In the genomic region with DNA sequence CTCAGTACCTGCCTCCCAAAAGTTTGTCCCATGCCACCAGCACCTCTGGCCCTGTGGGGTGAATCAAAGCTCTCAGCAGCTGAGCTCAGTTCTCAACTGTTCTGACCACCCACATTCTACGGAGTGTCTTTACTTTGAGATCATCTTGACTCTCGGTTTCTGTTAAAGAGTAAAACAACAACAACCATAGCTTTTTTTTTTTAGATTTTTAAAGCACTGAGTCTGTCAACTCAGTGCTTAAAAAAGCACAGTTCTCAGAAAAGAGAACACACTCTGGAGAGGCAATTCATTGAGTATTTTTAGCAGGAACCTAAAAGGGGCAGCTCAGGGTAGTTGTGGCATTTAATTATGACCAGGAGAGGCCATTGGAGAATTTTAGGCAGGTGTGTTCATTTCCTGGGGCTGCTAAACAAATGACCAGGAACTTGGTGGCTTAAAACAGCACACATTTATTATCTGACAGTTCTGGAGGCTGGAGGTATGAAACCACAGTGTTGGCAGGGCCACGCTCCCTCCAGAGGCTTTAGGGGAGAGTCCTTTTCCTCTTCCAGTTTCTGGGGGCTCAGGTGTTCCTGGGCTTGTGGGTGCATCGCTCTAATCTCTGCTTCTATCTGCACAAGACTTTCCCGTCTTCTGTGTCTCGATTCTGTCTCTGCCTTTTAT, we compare ENCODE assay signal across 16 cellular contexts. TPM values are rescaled to one million over a fixed set of nuclear protein-coding genes. Genes with fewer than 3 reads are reported as not detected.
DNase-seq lines count a peak whose midpoint lies in the region; ATAC-seq and TF ChIP-seq lines count a peak whose summit lies in the region.
"Had no signal": no experiment of that assay in that cellular context is flagged by ENCODE, and none has a peak within 500 bp of the region (broad histone marks: within the 10 kb centered on the region; RNA-seq: fewer than 3 reads in every experiment).

No MANE protein-coding gene starts in this region.

- H3K36me3 ChIP-seq in naive thymus-derived CD4-positive, alpha-beta T cell (ENCODE audit: control insufficient read depth in 2 of 3, insufficient read depth in 3 of 3, low read length in 3 of 3): no peaks in the 10 kb centered on the region
- no peaks in the 10 kb centered on the region for H3K36me3 ChIP-seq in right atrium auricular region
- H3K36me3 ChIP-seq: brain microvascular endothelial cell had no signal

- H3K9me3 Mint-ChIP-seq in naive thymus-derived CD4-positive, alpha-beta T cell: peaks cover 0 to 3% (median 0%) of the 10 kb centered on the region in 11 donors
- H3K9me3 Mint-ChIP-seq: HFFc6; T-helper 2 cell treated with Interferon-gamma antibody and Interleukin-4, amounts not matched to agents 5 μg/mL and 100 μg/mL, for 36 hours had no signal

- POLR2A ChIA-PET in naive thymus-derived CD4-positive, alpha-beta T cell (lab: Charles Lee): no interaction called here

- H3K9me3 ChIP-seq in naive thymus-derived CD4-positive, alpha-beta T cell (ENCODE audit: control insufficient read depth in 2 of 3, low read length in 3 of 3): no peaks in the 10 kb centered on the region
- no peaks in the 10 kb centered on the region for H3K9me3 ChIP-seq in right atrium auricular region

- no peaks in the 10 kb centered on the region for H3K4me1 ChIP-seq in naive thymus-derived CD4-positive, alpha-beta T cell (ENCODE audit: control insufficient read depth in 2 of 2, insufficient read depth in 2 of 2, low read length in 2 of 2)
- peaks cover 0 to 6% of the 10 kb centered on the region in 2 donors for H3K4me1 ChIP-seq in right atrium auricular region

- CTCF ChIA-PET in naive thymus-derived CD4-positive, alpha-beta T cell (lab: Charles Lee): no interaction called here

- no peak overlapping the region for H3K4me3 Mint-ChIP-seq in naive thymus-derived CD4-positive, alpha-beta T cell
- H3K4me3 Mint-ChIP-seq: HFFc6; T-helper 2 cell treated with Interferon-gamma antibody and Interleukin-4, amounts not matched to agents 5 μg/mL and 100 μg/mL, for 36 hours had no signal

- H3K4me3 ChIP-seq in GM12864 (ENCODE audit: low read depth, low read length) (no peak overlapping the region), right atrium auricular region (no peak overlapping the region)
- no peak overlapping the region for H3K4me3 ChIP-seq in naive thymus-derived CD4-positive, alpha-beta T cell (ENCODE audit: low read length)

- no peaks in the 10 kb centered on the region for H3K27me3 ChIP-seq in naive thymus-derived CD4-positive, alpha-beta T cell (ENCODE audit: control insufficient read depth in 2 of 2, insufficient read depth in 2 of 2, low read length in 2 of 2)
- no peaks in the 10 kb centered on the region for H3K27me3 ChIP-seq in right atrium auricular region
- H3K27me3 ChIP-seq: brain microvascular endothelial cell had no signal

- TF ChIP-seq CTCF in GM12864 (IDR thresholded peaks at IDR 0.05; ENCODE audit: low read depth, low read length, missing control alignments) (no peak), right atrium auricular region (IDR thresholded peaks at IDR 0.05) (no peak)

- peaks cover 2 to 13% (median 9%) of the 10 kb centered on the region in 5 donors for H3K27me3 Mint-ChIP-seq in naive thymus-derived CD4-positive, alpha-beta T cell

- ATAC-seq in GM19324 (IDR thresholded peaks at IDR 0.05; ENCODE audit: low FRiP score, unreplicated experiment) (peak; percentile 65), HG02798 (IDR thresholded peaks at IDR 0.05; ENCODE audit: poor library complexity, unreplicated experiment) (peak; percentile 85), GM18520 (IDR thresholded peaks at IDR 0.05; ENCODE audit: unreplicated experiment) (no peak)
- ATAC-seq in naive thymus-derived CD4-positive, alpha-beta T cell: no peak
- ATAC-seq: esophagus mucosa had no signal

- H3K4me1 Mint-ChIP-seq in naive thymus-derived CD4-positive, alpha-beta T cell: no peaks in the 10 kb centered on the region

- intact Hi-C loops in naive thymus-derived CD4-positive, alpha-beta T cell (cut with micrococcal nuclease): no loop called here

- H3K27ac ChIP-seq in naive thymus-derived CD4-positive, alpha-beta T cell (ENCODE audit: low read depth, low read length): no peak overlapping the region
- no peak overlapping the region for H3K27ac ChIP-seq in right atrium auricular region
- H3K27ac ChIP-seq: brain microvascular endothelial cell had no signal

- H3K36me3 Mint-ChIP-seq in naive thymus-derived CD4-positive, alpha-beta T cell: peaks cover 0 to 2% (median 0%) of the 10 kb centered on the region in 5 donors

- peak; percentile 48 for DNase-seq in GM12864 (ENCODE audit: low read depth)
- DNase-seq in NCI-H69 (lab: John Stamatoyannopoulos, UW): peak; percentile 21
- DNase-seq in mucosa of gallbladder (ENCODE audit: low spot score): no peak
- DNase-seq in naive thymus-derived CD4-positive, alpha-beta T cell: no peak
- DNase-seq in right atrium auricular region (ENCODE audit: low spot score): no peak
- DNase-seq: activated CD8-positive, alpha-beta memory T cell treated with anti-CD3 and anti-CD28 coated beads, Interleukin-2, amount 50 U/mL, for 48 hours; brain microvascular endothelial cell; GDM1; HFFc6; stimulated activated CD4-positive, alpha-beta T cell treated with anti-CD3 and anti-CD28 coated beads, Interleukin-2, amount 100 ng/mL, for 24 hours had no signal

- no peak overlapping the region for H3K27ac Mint-ChIP-seq in naive thymus-derived CD4-positive, alpha-beta T cell
- H3K27ac Mint-ChIP-seq: HFFc6; T-helper 2 cell treated with Interferon-gamma antibody and Interleukin-4, amounts not matched to agents 5 μg/mL and 100 μg/mL, for 36 hours had no signal

RNA-seq across cellular contexts. Expression of gene WFIKKN2, which starts 6.7 kb away (rescaled TPM):
- 0.63 TPM for total RNA-seq in mucosa of gallbladder
- not detected for total RNA-seq in naive thymus-derived CD4-positive, alpha-beta T cell
- polyA plus RNA-seq in naive thymus-derived CD4-positive, alpha-beta T cell: not detected
- total RNA-seq in right atrium auricular region: under 1 TPM; 0.26 to 0.31 TPM
- total RNA-seq: esophagus mucosa had no signal
- polyA plus RNA-seq: keratinocyte had no signal

RNA-seq across cellular contexts. Expression of gene TOB1, which starts 37.5 kb away (rescaled TPM):
- 134 TPM for total RNA-seq in mucosa of gallbladder
- total RNA-seq in naive thymus-derived CD4-positive, alpha-beta T cell: 100 to 1,000 TPM in 4 of 5 experiments, 10 to 100 TPM in 1; 51.5 to 261 (median 131) TPM
- 10 to 100 TPM; 27.9 to 33.7 TPM for polyA plus RNA-seq in naive thymus-derived CD4-positive, alpha-beta T cell
- 10 to 100 TPM; 29.0 to 31.0 TPM for total RNA-seq in right atrium auricular region

Comparison
In these comparisons a context has a peak if more than half of its experiments do, and no peak if none do; other contexts are left out.
1. DNase-seq: peak in GM12864 (single experiment) and NCI-H69 (single experiment); none in mucosa of gallbladder (single experiment), naive thymus-derived CD4-positive, alpha-beta T cell (0 of 9) and right atrium auricular region (single experiment).
2. ATAC-seq: peak in GM19324 (single experiment) and HG02798 (single experiment); none in GM18520 (single experiment) and naive thymus-derived CD4-positive, alpha-beta T cell (single experiment).